26 cellular contexts compared by ENCODE assay signal in the genomic region with DNA sequence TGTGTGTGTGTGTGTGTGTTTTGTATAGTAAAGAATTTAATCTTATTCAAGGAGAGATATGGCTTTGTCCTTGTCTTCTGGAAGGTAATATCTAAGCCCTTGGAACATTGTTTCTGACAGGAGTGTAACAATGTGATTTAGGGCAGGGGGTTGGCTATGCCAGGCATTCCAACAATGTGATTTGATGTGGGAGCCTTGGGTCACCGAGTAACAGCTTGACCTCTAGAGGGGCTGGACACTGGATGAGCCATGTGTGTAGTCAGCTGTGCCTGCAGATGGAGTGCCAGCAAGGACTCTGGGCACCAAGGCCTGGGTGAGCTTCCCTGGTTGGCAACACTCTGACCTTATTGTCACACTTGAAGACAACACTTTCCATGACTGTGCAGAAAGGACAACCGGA.
"Had no signal": no experiment of that assay in that cellular context is flagged by ENCODE, and none has a peak within 500 bp of the region (broad histone marks: within the 10 kb centered on the region; RNA-seq: fewer than 3 reads in every experiment).

No MANE protein-coding gene starts in this region.

- DNase-seq: activated CD4-positive, alpha-beta T cell treated with anti-CD3 and anti-CD28 coated beads, Interleukin-2, amount 10 ng/mL, durations not matched to agents 24 days and 14 days; activated CD4-positive, alpha-beta T cell treated with anti-CD3 and anti-CD28 coated beads, Interleukin-2, amount 50 U/mL, for 4 hours; activated CD8-positive, alpha-beta T cell treated with anti-CD3 and anti-CD28 coated beads for 36 hours; activated effector memory CD4-positive, alpha-beta T cell treated with anti-CD3 and anti-CD28 coated beads, Interleukin-2, amount 50 U/mL, for 16 hours; activated naive CD4-positive, alpha-beta T cell; activated naive CD4-positive, alpha-beta T cell treated with anti-CD3 and anti-CD28 coated beads, Interleukin-2, amount 50 U/mL, for 16 hours; activated naive CD8-positive, alpha-beta T cell treated with anti-CD3 and anti-CD28 coated beads, Interleukin-2, amount 10 ng/mL, durations not matched to agents 7 days and 5 days; activated T-cell treated with anti-CD3 and anti-CD28 coated beads, Interleukin-2, amount 50 U/mL, for 1 hour; activated T-cell treated with anti-CD3 and anti-CD28 coated beads, Interleukin-2, amount 50 U/mL, for 72 hours; amygdala; Karpas-422; KBM-7; NCI-H1105 treated with DMSO at 0.1 percent for 48 hours; NCI-H1436 treated with DMSO at 0.1 percent for 48 hours; NCI-H1694 treated with DMSO at 0.1 percent for 48 hours; NCI-H2029; NCI-H345; NCI-H524 treated with DMSO at 0.1 percent for 48 hours; SHP77; SK-N-SH had no signal

- H3K27me3 ChIP-seq: ascending aorta, SJSA1 had no signal

- H3K4me3 ChIP-seq: ascending aorta, SJSA1 had no signal

- H3K27ac Mint-ChIP-seq: activated CD4-positive, alpha-beta T cell treated with anti-CD3 and anti-CD28 coated beads, Interleukin-2, amount 10 ng/mL, durations not matched to agents 24 days and 14 days; activated CD8-positive, alpha-beta T cell treated with anti-CD3 and anti-CD28 coated beads for 36 hours; activated naive CD8-positive, alpha-beta T cell treated with anti-CD3 and anti-CD28 coated beads, Interleukin-2, amount 10 ng/mL, durations not matched to agents 7 days and 5 days; activated T-cell treated with anti-CD3 and anti-CD28 coated beads, Interleukin-2, amount 50 U/mL, for 72 hours; activated T-helper 17 cell treated with anti-CD3 and anti-CD28 coated beads, Interleukin-2, amount 50 U/mL, for 72 hours; T-helper 1 cell treated with Interleukin-12 subunit alpha and Interleukin-12 subunit beta and Interleukin-4 antibody, amounts not matched to agents 30 μg/mL and 1 μg/mL, for 36 hours; T-helper 2 cell treated with Interferon-gamma antibody and Interleukin-4, amounts not matched to agents 5 μg/mL and 100 μg/mL, for 36 hours had no signal

- H3K27ac ChIP-seq: ascending aorta, SJSA1 had no signal

- H3K9ac ChIP-seq: SK-N-SH had no signal

- H3K4me1 ChIP-seq: ascending aorta, SJSA1 had no signal

- H3K9me3 ChIP-seq: ascending aorta, SJSA1, SK-N-SH had no signal

- H3K36me3 Mint-ChIP-seq: activated naive CD8-positive, alpha-beta T cell treated with anti-CD3 and anti-CD28 coated beads, Interleukin-2, amount 10 ng/mL, durations not matched to agents 7 days and 5 days had no signal

- H3K4me2 ChIP-seq: SK-N-SH had no signal

- H3K4me1 Mint-ChIP-seq: activated CD4-positive, alpha-beta T cell treated with anti-CD3 and anti-CD28 coated beads, Interleukin-2, amount 10 ng/mL, durations not matched to agents 24 days and 14 days; activated naive CD8-positive, alpha-beta T cell treated with anti-CD3 and anti-CD28 coated beads, Interleukin-2, amount 10 ng/mL, durations not matched to agents 7 days and 5 days; activated T-helper 17 cell treated with anti-CD3 and anti-CD28 coated beads, Interleukin-2, amount 50 U/mL, for 72 hours had no signal

- H3K4me3 Mint-ChIP-seq: activated CD4-positive, alpha-beta T cell treated with anti-CD3 and anti-CD28 coated beads, Interleukin-2, amount 10 ng/mL, durations not matched to agents 24 days and 14 days; activated CD8-positive, alpha-beta T cell treated with anti-CD3 and anti-CD28 coated beads for 36 hours; activated naive CD8-positive, alpha-beta T cell treated with anti-CD3 and anti-CD28 coated beads, Interleukin-2, amount 10 ng/mL, durations not matched to agents 7 days and 5 days; activated T-cell treated with anti-CD3 and anti-CD28 coated beads, Interleukin-2, amount 50 U/mL, for 72 hours; activated T-helper 17 cell treated with anti-CD3 and anti-CD28 coated beads, Interleukin-2, amount 50 U/mL, for 72 hours; T-helper 1 cell treated with Interleukin-12 subunit alpha and Interleukin-12 subunit beta and Interleukin-4 antibody, amounts not matched to agents 30 μg/mL and 1 μg/mL, for 36 hours; T-helper 2 cell treated with Interferon-gamma antibody and Interleukin-4, amounts not matched to agents 5 μg/mL and 100 μg/mL, for 36 hours had no signal

- H3K36me3 ChIP-seq: ascending aorta, SJSA1 had no signal

- H3K9me3 Mint-ChIP-seq: activated CD4-positive, alpha-beta T cell treated with anti-CD3 and anti-CD28 coated beads, Interleukin-2, amount 10 ng/mL, durations not matched to agents 24 days and 14 days had no signal

- ATAC-seq: activated CD8-positive, alpha-beta T cell treated with anti-CD3 and anti-CD28 coated beads for 36 hours; activated T-cell treated with anti-CD3 and anti-CD28 coated beads, Interleukin-2, amount 50 U/mL, for 72 hours; activated T-helper 17 cell treated with anti-CD3 and anti-CD28 coated beads, Interleukin-2, amount 50 U/mL, for 72 hours; Panc1 had no signal

- H3K27me3 Mint-ChIP-seq: activated CD4-positive, alpha-beta T cell treated with anti-CD3 and anti-CD28 coated beads, Interleukin-2, amount 10 ng/mL, durations not matched to agents 24 days and 14 days; activated CD8-positive, alpha-beta T cell treated with anti-CD3 and anti-CD28 coated beads for 36 hours; activated naive CD8-positive, alpha-beta T cell treated with anti-CD3 and anti-CD28 coated beads, Interleukin-2, amount 10 ng/mL, durations not matched to agents 7 days and 5 days; activated T-helper 17 cell treated with anti-CD3 and anti-CD28 coated beads, Interleukin-2, amount 50 U/mL, for 72 hours had no signal
